7 cellular contexts compared by ENCODE assay signal in the genomic region with DNA sequence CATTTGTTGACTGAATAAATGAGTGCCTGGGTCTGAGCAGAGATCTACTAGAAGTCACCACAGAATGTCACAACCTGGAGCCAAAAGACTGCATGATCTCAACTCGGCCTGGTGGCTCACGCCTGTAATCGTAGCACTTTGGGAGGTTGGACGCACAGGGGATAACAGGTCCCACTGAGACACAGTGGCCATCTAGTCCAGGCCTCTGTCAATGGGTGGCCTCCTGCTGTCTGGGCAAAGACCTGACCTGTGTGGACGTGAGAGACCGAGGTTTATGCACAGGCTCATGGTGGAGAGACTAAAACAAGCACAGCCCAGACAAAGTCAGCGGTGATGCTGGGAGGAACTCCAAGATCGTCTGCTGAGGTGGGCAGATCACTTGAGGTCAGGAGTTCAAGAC.
"Had no signal": no experiment of that assay in that cellular context is flagged by ENCODE, and none has a peak within 500 bp of the region (broad histone marks: within the 10 kb centered on the region; RNA-seq: fewer than 3 reads in every experiment).

No MANE protein-coding gene starts in this region.

- H3K4me3 Mint-ChIP-seq: IgD-negative memory B cell had no signal

- FAIRE-seq: HepG2, HTR-8/SVneo, K562 had no signal

- H3K9me3 Mint-ChIP-seq: IgD-negative memory B cell had no signal

- H3K36me3 Mint-ChIP-seq: IgD-negative memory B cell had no signal

- H3K27ac Mint-ChIP-seq: IgD-negative memory B cell had no signal

- H3K27ac ChIP-seq: HL-60 had no signal

- DNase-seq: IMR-90, KBM-7 had no signal

- H3K4me3 ChIP-seq: K562 had no signal

- ATAC-seq: HepG2, K562 had no signal
